ENCODE assay signal across 33 cellular contexts in the genomic region with DNA sequence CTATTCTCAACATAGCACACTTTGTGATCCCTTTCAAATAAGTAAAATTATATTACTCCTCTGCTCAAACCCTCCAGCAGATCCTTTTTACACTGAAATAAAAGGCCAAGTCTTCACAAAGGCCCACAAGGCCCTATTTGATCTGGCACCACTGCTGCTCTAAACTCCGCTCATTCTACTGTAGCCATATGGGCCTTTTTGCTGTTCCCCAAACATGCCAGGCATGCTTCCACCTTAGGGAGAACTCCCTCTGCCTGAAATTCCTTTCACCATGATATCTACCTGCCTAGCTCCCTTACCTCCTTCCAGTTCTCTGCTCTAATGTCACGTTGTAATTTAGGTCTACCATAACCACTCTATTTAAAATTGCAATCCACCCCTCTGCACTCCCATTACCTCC. TPM values are rescaled to one million over a fixed set of nuclear protein-coding genes. Genes with fewer than 3 reads are reported as not detected.
"Had no signal": no experiment of that assay in that cellular context is flagged by ENCODE, and none has a peak within 500 bp of the region (broad histone marks: within the 10 kb centered on the region; RNA-seq: fewer than 3 reads in every experiment).

No MANE protein-coding gene starts in this region.

- H3K4me3 ChIP-seq: adrenal gland, body of pancreas, breast epithelium had no signal

- ATAC-seq: activated CD8-positive, alpha-beta T cell treated with anti-CD3 and anti-CD28 coated beads for 36 hours; activated naive CD4-positive, alpha-beta T cell treated with anti-CD3 and anti-CD28 coated beads, Interleukin-2, amount 50 U/mL, for 72 hours; activated T-cell treated with anti-CD3 and anti-CD28 coated beads, Interleukin-2, amount 50 U/mL, for 4 hours; activated T-cell treated with anti-CD3 and anti-CD28 coated beads, Interleukin-2, amount 50 U/mL, for 72 hours; activated T-helper 17 cell treated with anti-CD3 and anti-CD28 coated beads, Interleukin-2, amount 50 U/mL, for 72 hours; body of pancreas had no signal

- DNase-seq: activated B cell treated with CpG ODN at 0.5 μM for 24 hours; activated CD4-positive, alpha-beta memory T cell treated with anti-CD3 and anti-CD28 coated beads for 36 hours; activated CD4-positive, alpha-beta T cell treated with anti-CD3 and anti-CD28 coated beads for 4 hours; activated CD4-positive, alpha-beta T cell treated with anti-CD3 and anti-CD28 coated beads, Interleukin-2, amount 10 ng/mL, durations not matched to agents 24 days and 14 days; activated CD4-positive, alpha-beta T cell treated with anti-CD3 and anti-CD28 coated beads, Interleukin-2, amount 50 U/mL, for 1 hour; activated CD4-positive, alpha-beta T cell treated with anti-CD3 and anti-CD28 coated beads, Interleukin-2, amount 50 U/mL, for 4 hours; activated CD4-positive, CD25-positive, alpha-beta regulatory T cell treated with anti-CD3 and anti-CD28 coated beads, Interleukin-2, amount 50 U/mL, for 72 hours; activated CD8-positive, alpha-beta memory T cell treated with anti-CD3 and anti-CD28 coated beads, Interleukin-2, amount 50 U/mL, for 4 hours; activated CD8-positive, alpha-beta T cell treated with anti-CD3 and anti-CD28 coated beads for 36 hours; activated effector memory CD4-positive, alpha-beta T cell treated with anti-CD3 and anti-CD28 coated beads, Interleukin-2, amount 50 U/mL, for 16 hours; activated gamma-delta T cell treated with Interleukin-2 at 50 U/mL for 16 hours; activated naive CD4-positive, alpha-beta T cell; activated naive CD4-positive, alpha-beta T cell treated with anti-CD3 and anti-CD28 coated beads for 36 hours; activated naive CD4-positive, alpha-beta T cell treated with anti-CD3 and anti-CD28 coated beads, Interleukin-2, amount 50 U/mL, for 16 hours; activated naive CD8-positive, alpha-beta T cell treated with anti-CD3 and anti-CD28 coated beads for 36 hours; activated T-cell treated with anti-CD3 and anti-CD28 coated beads for 4 hours; activated T-cell treated with anti-CD3 and anti-CD28 coated beads, Interleukin-2, amount 50 U/mL, for 1 hour; activated T-cell treated with anti-CD3 and anti-CD28 coated beads, Interleukin-2, amount 50 U/mL, for 4 hours; activated T-cell treated with anti-CD3 and anti-CD28 coated beads, Interleukin-2, amount 50 U/mL, for 72 hours; adrenal gland; amniotic stem cell; aorta; body of pancreas; brain microvascular endothelial cell; central memory CD4-positive, alpha-beta T cell; cerebellar nuclear complex; T-helper 1 cell; T-helper 2 cell; T-helper 9 cell had no signal

- H3K27ac ChIP-seq: adrenal gland, body of pancreas, brain microvascular endothelial cell, breast epithelium, VCaP had no signal

- H3K27me3 ChIP-seq: adrenal gland, body of pancreas, breast epithelium had no signal

- H3K4me1 ChIP-seq: breast epithelium had no signal

- H3K9me3 ChIP-seq: adrenal gland, body of pancreas, breast epithelium had no signal

- H3K36me3 ChIP-seq: adrenal gland, brain microvascular endothelial cell, breast epithelium had no signal

RNA-seq across cellular contexts. Expression of gene NRG2, which starts 28.3 kb away (rescaled TPM):
- total RNA-seq: activated CD4-positive, alpha-beta memory T cell treated with anti-CD3 and anti-CD28 coated beads for 36 hours; activated naive CD4-positive, alpha-beta T cell treated with anti-CD3 and anti-CD28 coated beads for 36 hours had no signal
